Comparison of ENCODE assay signal across 1 cellular context in genomic region chr22:21915624-21916308, GRCh38.
TF ChIP-seq lines count a peak whose summit lies in the region.

No MANE protein-coding gene starts in this region.

TF ChIP-seq in K562, 482 proteins besides CTCF, POLR2A, EP300 and RAD21 (continued from another document):
- TF ChIP-seq FOXK2 (conservative IDR thresholded peaks at IDR 0.05 in 1 of 2, IDR thresholded peaks at IDR 0.05 in 1 of 2; ENCODE audit: low read depth in 2 of 2) (no peak), RB1 (IDR thresholded peaks at IDR 0.05; ENCODE audit: low read depth) (peak; percentile 29), YBX1 (IDR thresholded peaks at IDR 0.05) (no peak), SETDB1 (IDR thresholded peaks at IDR 0.05; ENCODE audit: low read length) (peak; percentile 49), GABPB2 (CRISPR knock-in tag; conservative IDR thresholded peaks at IDR 0.05) (no peak), ELF1 (tag; IDR thresholded peaks at IDR 0.05) (no peak), TRIM28 (IDR thresholded peaks at IDR 0.05) (no peak), ZNF780A (CRISPR knock-in tag; IDR thresholded peaks at IDR 0.05) (no peak), HDAC1 (IDR thresholded peaks at IDR 0.05) (no peak), SIRT6 (IDR thresholded peaks at IDR 0.05; ENCODE audit: low read depth, low read length) (no peak), FOXP4 (CRISPR knock-in tag; IDR thresholded peaks at IDR 0.05; ENCODE audit: borderline replicate concordance) (no peak), THAP12 (CRISPR knock-in tag; IDR thresholded peaks at IDR 0.05) (0 out of 2 replicates have a peak, but pooled peaks have one; percentile 23), SIN3B (IDR thresholded peaks at IDR 0.05; ENCODE audit: low read depth) (no peak), PCBP2 (IDR thresholded peaks at IDR 0.05; ENCODE audit: low read depth, low read length, poor library complexity, severe bottlenecking) (no peak), NR2C2 (CRISPR knock-in tag; IDR thresholded peaks at IDR 0.05) (no peak), NR2C2 (tag; IDR thresholded peaks at IDR 0.05) (no peak), ZFP1 (CRISPR knock-in tag; IDR thresholded peaks at IDR 0.05) (no peak), ETV1 (tag; conservative IDR thresholded peaks at IDR 0.05; ENCODE audit: low read depth) (no peak), DNMT1 (IDR thresholded peaks at IDR 0.05) (no peak), SIX5 (IDR thresholded peaks at IDR 0.05; ENCODE audit: borderline replicate concordance in 1 of 2, insufficient read depth in 1 of 2, low read depth in 1 of 2, low read length in 2 of 2) (peak in 1 of 2 experiments; percentile 7; a peak in 1 of 4 replicates), L3MBTL2 (IDR thresholded peaks at IDR 0.05) (no peak), KLF1 (tag; IDR thresholded peaks at IDR 0.05) (0 out of 2 replicates have a peak, but pooled peaks have one; percentile 20), PBX2 (CRISPR knock-in tag; IDR thresholded peaks at IDR 0.05; ENCODE audit: low read depth) (no peak), PBX2 (tag; conservative IDR thresholded peaks at IDR 0.05; ENCODE audit: low read depth) (no peak), MYC (IDR thresholded peaks at IDR 0.05; ENCODE audit: low read depth, low read length) (no peak), MYC (CRISPR knock-in tag; IDR thresholded peaks at IDR 0.05; ENCODE audit: borderline replicate concordance, low read depth) (no peak), YY1 (IDR thresholded peaks at IDR 0.05; ENCODE audit: borderline replicate concordance in 1 of 3, control insufficient read depth in 1 of 3, extremely low read depth in 1 of 3, insufficient read depth in 3 of 3, insufficient read length in 1 of 3, insufficient replicate concordance in 2 of 3, low read depth in 1 of 3, low read length in 2 of 3) (no peak), STAG1 (CRISPR knock-in tag; IDR thresholded peaks at IDR 0.05; ENCODE audit: borderline replicate concordance) (peak; percentile 59; the same call in 1 of the 2 replicates)
